Comparison of ENCODE assay signal across 13 cellular contexts in the genomic region with DNA sequence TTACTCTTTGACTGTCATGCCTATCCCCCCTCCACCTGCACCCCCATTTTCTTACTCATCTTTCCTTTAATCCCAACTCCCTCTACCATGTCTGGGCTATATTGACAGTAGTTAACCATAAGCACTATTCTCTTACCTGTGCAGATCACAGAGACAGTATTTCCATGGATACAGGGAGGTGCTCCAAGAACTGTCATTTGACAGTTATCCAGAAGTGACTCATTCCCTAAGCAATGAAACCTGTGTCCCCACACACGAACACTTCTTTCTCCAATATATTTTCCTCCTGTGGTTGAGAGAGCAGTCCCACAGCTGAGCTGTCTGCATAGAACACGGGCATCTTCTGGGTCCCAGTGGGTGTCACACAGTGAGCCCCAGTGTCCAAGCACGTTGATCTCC.
"Had no signal": no experiment of that assay in that cellular context is flagged by ENCODE, and none has a peak within 500 bp of the region (broad histone marks: within the 10 kb centered on the region; RNA-seq: fewer than 3 reads in every experiment).

No MANE protein-coding gene starts in this region.

- H3K27ac ChIP-seq: ascending aorta, brain microvascular endothelial cell, esophagus muscularis mucosa, ovary, right lobe of liver, testis, transverse colon had no signal

- H3K4me1 ChIP-seq: ascending aorta, esophagus muscularis mucosa, testis, transverse colon had no signal

- ATAC-seq: left ventricle myocardium superior had no signal

- H3K9me3 ChIP-seq: ascending aorta, esophagus muscularis mucosa, ovary, right lobe of liver, testis, transverse colon had no signal

- DNase-seq: activated CD4-positive, CD25-positive, alpha-beta regulatory T cell; activated CD8-positive, alpha-beta memory T cell treated with anti-CD3 and anti-CD28 coated beads, Interleukin-2, amount 50 U/mL, for 4 hours; activated effector memory CD4-positive, alpha-beta T cell treated with anti-CD3 and anti-CD28 coated beads, Interleukin-2, amount 50 U/mL, for 16 hours; activated T-cell treated with anti-CD3 and anti-CD28 coated beads, Interleukin-2, amount 50 U/mL, for 1 hour; central memory CD4-positive, alpha-beta T cell; ovary had no signal

- H3K4me3 ChIP-seq: ascending aorta, esophagus muscularis mucosa, ovary, right lobe of liver, testis, transverse colon had no signal

- H3K36me3 ChIP-seq: ascending aorta, brain microvascular endothelial cell, esophagus muscularis mucosa, ovary, right lobe of liver, transverse colon had no signal

- H3K27me3 ChIP-seq: ascending aorta, brain microvascular endothelial cell, ovary, right lobe of liver, testis, transverse colon had no signal
